9 cellular contexts compared by ENCODE assay signal in the genomic region with DNA sequence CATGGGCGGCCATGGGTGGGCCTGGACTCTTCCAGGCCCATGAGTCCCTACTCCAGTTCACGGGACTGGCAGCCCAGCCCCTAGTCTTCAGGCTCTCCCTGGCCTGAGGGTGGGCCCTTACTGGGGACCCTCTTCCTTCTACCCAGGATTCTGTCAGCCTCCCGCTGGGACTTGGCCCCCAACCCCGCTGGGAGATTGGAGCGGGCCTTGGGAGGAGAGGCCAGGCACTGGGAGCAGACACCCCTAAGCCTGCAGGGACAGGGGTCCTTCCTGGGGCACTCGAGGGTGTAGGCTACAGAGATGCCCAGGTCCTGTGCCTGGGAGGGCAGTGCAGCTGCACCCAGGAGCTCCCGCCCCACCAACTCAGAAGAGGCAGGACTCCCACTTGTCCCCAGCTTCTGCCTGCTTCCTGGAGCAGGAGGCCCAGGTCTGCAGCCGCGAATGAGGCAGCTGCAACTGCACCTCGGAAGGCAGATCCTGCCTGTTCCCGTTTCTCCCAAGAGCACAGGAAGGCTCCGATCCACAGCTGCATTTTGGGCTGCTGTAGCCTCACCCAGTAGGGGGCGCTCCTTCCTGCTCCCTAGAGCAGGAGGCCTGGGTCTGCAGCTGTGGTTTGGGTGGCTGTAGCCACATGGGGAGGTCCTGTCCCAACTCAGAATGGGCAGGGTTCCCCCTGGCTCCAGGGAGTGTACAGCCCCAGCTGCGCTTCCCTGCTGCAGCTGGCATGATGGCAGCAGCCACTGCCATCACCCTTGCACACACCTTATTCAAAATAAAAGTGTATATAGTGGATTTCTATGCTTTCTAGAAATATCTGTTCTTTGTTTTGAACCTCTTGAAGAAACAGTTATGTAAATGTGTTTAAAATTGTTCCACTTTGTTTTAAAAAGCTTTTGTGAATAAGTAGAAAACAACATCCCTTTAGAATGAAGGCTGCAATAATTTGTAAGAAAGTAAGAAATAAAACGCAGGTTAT. TPM values are rescaled to one million over a fixed set of nuclear protein-coding genes. Genes with fewer than 3 reads are reported as not detected.
DNase-seq lines count a peak whose midpoint lies in the region; ATAC-seq and TF ChIP-seq lines count a peak whose summit lies in the region.
"Had no signal": no experiment of that assay in that cellular context is flagged by ENCODE, and none has a peak within 500 bp of the region (broad histone marks: within the 10 kb centered on the region; RNA-seq: fewer than 3 reads in every experiment).

No MANE protein-coding gene starts in this region.

- DNase-seq in ELR (ENCODE audit: low read depth) (peak; percentile 20), NB4 (ENCODE audit: low read depth) (peak; percentile 61), heart left ventricle (no peak), COLO829 (ENCODE audit: low spot score) (no peak)
- DNase-seq in activated T-cell treated with anti-CD3 and anti-CD28 coated beads, Interleukin-2, amount 50 U/mL, for 24 hours, result peak; percentile 61
- peak; percentile 37 for DNase-seq in stimulated activated CD4-positive, alpha-beta T cell treated with anti-CD3 and anti-CD28 coated beads, Interleukin-1b, Interleukin-23, amount 100 ng/mL, for 48 hours
- no peak for DNase-seq in effector CD4-positive, alpha-beta T cell

- H3K36me3 Mint-ChIP-seq in activated T-cell treated with anti-CD3 and anti-CD28 coated beads, Interleukin-2, amount 50 U/mL, for 24 hours (ENCODE audit: low read depth), result no peaks in the 10 kb centered on the region

- H3K9me3 Mint-ChIP-seq in activated T-cell treated with anti-CD3 and anti-CD28 coated beads, Interleukin-2, amount 50 U/mL, for 24 hours, result no peaks in the 10 kb centered on the region

- ATAC-seq in heart left ventricle (peak in 1 of 4 donors; percentile 26), HG03457 (IDR thresholded peaks at IDR 0.05; ENCODE audit: unreplicated experiment) (no peak)

- intact Hi-C loops in heart left ventricle (cut with DNase I), result loop anchor here in 1 of 10 donors (5.0 kb wide), 1 partner anchor 68 kb away; no protein-coding TSS in a partner anchor

- H3K27ac ChIP-seq in heart left ventricle, result no peak overlapping the region

- H3K36me3 ChIP-seq in heart left ventricle, result no peaks in the 10 kb centered on the region

- no peaks in the 10 kb centered on the region for H3K27me3 ChIP-seq in heart left ventricle

- peaks cover 0 to 5% (median 0%) of the 10 kb centered on the region in 12 donors for H3K4me1 ChIP-seq in heart left ventricle

- H3K4me1 Mint-ChIP-seq in activated T-cell treated with anti-CD3 and anti-CD28 coated beads, Interleukin-2, amount 50 U/mL, for 24 hours (ENCODE audit: low read depth), result peaks cover 4% of the 10 kb centered on the region

- no peak overlapping the region for H3K4me3 Mint-ChIP-seq in activated T-cell treated with anti-CD3 and anti-CD28 coated beads, Interleukin-2, amount 50 U/mL, for 24 hours

- no peak overlapping the region for H3K27ac Mint-ChIP-seq in activated T-cell treated with anti-CD3 and anti-CD28 coated beads, Interleukin-2, amount 50 U/mL, for 24 hours

- H3K27me3 Mint-ChIP-seq in activated T-cell treated with anti-CD3 and anti-CD28 coated beads, Interleukin-2, amount 50 U/mL, for 24 hours, result peaks cover 29% of the 10 kb centered on the region

- TF ChIP-seq POLR2A in NB4 (IDR thresholded peaks at IDR 0.05; ENCODE audit: extremely low read depth, insufficient read length), result no peak
- no peak for TF ChIP-seq POLR2A in heart left ventricle (IDR thresholded peaks at IDR 0.05)

- WGBS in heart left ventricle, 4 donors, result 53 to 60% (median 57%) methylated on average over 8 to 15 of the region's 15 CpGs

- no peak overlapping the region for H3K4me3 ChIP-seq in NB4 (ENCODE audit: low read depth, low read length)
- no peak overlapping the region for H3K4me3 ChIP-seq in heart left ventricle

- H3K9me3 ChIP-seq in heart left ventricle, result no peaks in the 10 kb centered on the region

- TF ChIP-seq CTCF in NB4 (IDR thresholded peaks at IDR 0.05; ENCODE audit: low read depth, low read length) (peak; percentile 87), heart left ventricle (IDR thresholded peaks at IDR 0.05) (peak; percentile 17 to 64 (median 54))

RNA-seq across cellular contexts. Expression of gene TEX26, which starts 46.8 kb away (rescaled TPM):
- not detected for total RNA-seq in heart left ventricle
- polyA plus RNA-seq in heart left ventricle, result not detected
- total RNA-seq: mononuclear cell had no signal

Comparison
In these comparisons a context has a peak if more than half of its experiments do, and no peak if none do; other contexts are left out.
1. DNase-seq: peak in ELR (single experiment), NB4 (single experiment), activated T-cell treated with anti-CD3 and anti-CD28 coated beads, Interleukin-2, amount 50 U/mL, for 24 hours (single experiment) and stimulated activated CD4-positive, alpha-beta T cell treated with anti-CD3 and anti-CD28 coated beads, Interleukin-1b, Interleukin-23, amount 100 ng/mL, for 48 hours (single experiment); none in heart left ventricle (0 of 5), effector CD4-positive, alpha-beta T cell (single experiment) and COLO829 (single experiment).